In the genomic region with DNA sequence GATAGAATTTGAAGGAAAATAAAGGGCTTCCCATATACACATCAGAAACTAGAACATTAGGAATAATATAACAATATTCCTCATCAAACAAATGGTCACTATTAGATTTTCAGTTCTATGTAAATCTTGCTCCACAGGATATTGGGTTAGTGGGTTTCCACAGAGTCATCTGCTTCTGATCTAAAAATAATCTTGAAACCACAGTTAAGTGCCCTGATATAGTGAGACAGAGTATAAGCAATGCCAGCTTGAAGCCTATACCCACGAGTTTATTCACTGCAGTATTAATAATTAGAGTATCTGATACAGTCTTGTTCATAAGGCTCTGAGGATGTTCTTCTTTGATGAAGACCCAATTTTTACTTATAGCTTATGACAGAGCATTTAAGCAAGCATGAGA, we compare ENCODE assay signal across 22 cellular contexts.
"Had no signal": no experiment of that assay in that cellular context is flagged by ENCODE, and none has a peak within 500 bp of the region (broad histone marks: within the 10 kb centered on the region; RNA-seq: fewer than 3 reads in every experiment).

No MANE protein-coding gene starts in this region.

- H3K4me1 ChIP-seq: breast epithelium, left lung, tibial nerve, vagina had no signal

- H3K36me3 ChIP-seq: breast epithelium, left lung, tibial nerve, vagina had no signal

- H3K9me3 ChIP-seq: vagina had no signal

- H3K27me3 Mint-ChIP-seq: activated naive CD4-positive, alpha-beta T cell treated with anti-CD3 and anti-CD28 coated beads, Interleukin-2, amount 10 ng/mL, durations not matched to agents 7 days and 5 days; naive thymus-derived CD8-positive, alpha-beta T cell; stimulated activated naive CD8-positive, alpha-beta T cell treated with anti-CD3 and anti-CD28 coated beads, Interleukin-15, Interleukin-2, amounts not matched to agents 100 ng/mL and 50 ng/mL, for 24 hours had no signal

- ATAC-seq: left lung; mucosa of descending colon; naive thymus-derived CD8-positive, alpha-beta T cell had no signal

- H3K4me3 ChIP-seq: breast epithelium, coronary artery, left lung, mucosa of descending colon, tibial nerve, vagina had no signal

- H3K27ac Mint-ChIP-seq: activated naive CD4-positive, alpha-beta T cell treated with anti-CD3 and anti-CD28 coated beads, Interleukin-2, amount 10 ng/mL, durations not matched to agents 7 days and 5 days; stimulated activated naive CD8-positive, alpha-beta T cell treated with anti-CD3 and anti-CD28 coated beads, Interleukin-15, Interleukin-2, amounts not matched to agents 100 ng/mL and 50 ng/mL, for 24 hours; T-helper 1 cell treated with Interleukin-12 subunit alpha and Interleukin-12 subunit beta and Interleukin-4 antibody, amounts not matched to agents 30 μg/mL and 1 μg/mL, for 36 hours had no signal

- H3K4me1 Mint-ChIP-seq: activated naive CD4-positive, alpha-beta T cell treated with anti-CD3 and anti-CD28 coated beads, Interleukin-2, amount 10 ng/mL, durations not matched to agents 7 days and 5 days had no signal

- H3K27ac ChIP-seq: breast epithelium, coronary artery, left lung, tibial nerve, vagina had no signal

- H3K27me3 ChIP-seq: breast epithelium, left lung, tibial nerve, vagina had no signal

- DNase-seq: activated CD4-positive, alpha-beta T cell treated with anti-CD3 and anti-CD28 coated beads, Interleukin-2, amount 50 U/mL, for 1 hour; activated CD4-positive, CD25-positive, alpha-beta regulatory T cell treated with anti-CD3 and anti-CD28 coated beads, Interleukin-2, amount 50 U/mL, for 72 hours; activated CD8-positive, alpha-beta memory T cell treated with anti-CD3 and anti-CD28 coated beads, Interleukin-2, amount 50 U/mL, for 4 hours; activated effector memory CD4-positive, alpha-beta T cell treated with Interleukin-2 at 50 U/mL for 16 hours; activated naive CD4-positive, alpha-beta T cell treated with anti-CD3 and anti-CD28 coated beads, Interleukin-2, amount 10 ng/mL, durations not matched to agents 7 days and 5 days; activated T-cell treated with anti-CD3 and anti-CD28 coated beads, Interleukin-2, amount 50 U/mL, for 48 hours; erythroblast; foreskin melanocyte; hypothalamus; kidney; left lung; mucosa of descending colon; naive thymus-derived CD8-positive, alpha-beta T cell; nucleus accumbens; stimulated activated CD4-positive, alpha-beta T cell treated with anti-CD3 and anti-CD28 coated beads, Interleukin-12 subunit alpha, Interleukin-12 subunit beta, amount 100 ng/mL, for 4 hours; stimulated activated CD4-positive, alpha-beta T cell treated with anti-CD3 and anti-CD28 coated beads, Interleukin-1b, Interleukin-23, amount 100 ng/mL, for 48 hours had no signal

- H3K36me3 Mint-ChIP-seq: activated naive CD4-positive, alpha-beta T cell treated with anti-CD3 and anti-CD28 coated beads, Interleukin-2, amount 10 ng/mL, durations not matched to agents 7 days and 5 days had no signal

- H3K4me3 Mint-ChIP-seq: activated naive CD4-positive, alpha-beta T cell treated with anti-CD3 and anti-CD28 coated beads, Interleukin-2, amount 10 ng/mL, durations not matched to agents 7 days and 5 days; naive thymus-derived CD8-positive, alpha-beta T cell; stimulated activated naive CD8-positive, alpha-beta T cell treated with anti-CD3 and anti-CD28 coated beads, Interleukin-15, Interleukin-2, amounts not matched to agents 100 ng/mL and 50 ng/mL, for 24 hours; T-helper 1 cell treated with Interleukin-12 subunit alpha and Interleukin-12 subunit beta and Interleukin-4 antibody, amounts not matched to agents 30 μg/mL and 1 μg/mL, for 36 hours had no signal
